In genomic region chr3:112498916-112499315, GRCh38 we compare ENCODE assay signal across 13 cellular contexts. TPM values are rescaled to one million over a fixed set of nuclear protein-coding genes. Genes with fewer than 3 reads are reported as not detected.
DNase-seq lines count a peak whose midpoint lies in the region; ATAC-seq and TF ChIP-seq lines count a peak whose summit lies in the region.
"Had no signal": no experiment of that assay in that cellular context is flagged by ENCODE, and none has a peak within 500 bp of the region (broad histone marks: within the 10 kb centered on the region; RNA-seq: fewer than 3 reads in every experiment).

No MANE protein-coding gene starts in this region.

- intact Hi-C loops in spleen (cut with DNase I; ENCODE audit: low total_unique reads): no loop called here

- peaks cover 45% of the 10 kb centered on the region for H3K36me3 Mint-ChIP-seq in activated CD4-positive, alpha-beta T cell treated with anti-CD3 and anti-CD28 coated beads, Interleukin-2, amount 10 ng/mL, durations not matched to agents 7 days and 5 days (ENCODE audit: low read depth)

- H3F3A ChIP-seq in OCI-LY1 (ENCODE audit: insufficient read depth, low read length): no peaks in the 10 kb centered on the region

- 57 to 77% (median 74%) methylated on average over 8 of the region's 8 CpGs for WGBS in spleen, 5 donors

- peak overlapping the region; percentile 100 for H3K4me3 Mint-ChIP-seq in activated CD4-positive, alpha-beta T cell treated with anti-CD3 and anti-CD28 coated beads, Interleukin-2, amount 10 ng/mL, durations not matched to agents 7 days and 5 days

- DNase-seq in activated CD4-positive, alpha-beta T cell treated with anti-CD3 and anti-CD28 coated beads, Interleukin-2, amount 10 ng/mL, durations not matched to agents 7 days and 5 days: no peak
- DNase-seq in activated CD4-positive, alpha-beta T cell treated with anti-CD3 and anti-CD28 coated beads, Interleukin-2, amount 50 U/mL, for 1 hour: no peak
- DNase-seq in spleen: no peak
- no peak for DNase-seq in mucosa of gallbladder (ENCODE audit: low spot score)
- no peak for DNase-seq in HuH-7.5 (ENCODE audit: low spot score)
- DNase-seq in caudate nucleus (lab: John Stamatoyannopoulos, UW): no peak
- DNase-seq: dermis blood vessel endothelial cell, KBM-7 had no signal

- H3K4me3 ChIP-seq in OCI-LY1 (ENCODE audit: low read depth, low read length, poor library complexity, severe bottlenecking) (peak overlapping the region; percentile 66), spleen (peak overlapping the region; percentile 33 to 73 (median 44))
- H3K4me3 ChIP-seq: A549 had no signal

- no peaks in the 10 kb centered on the region for H4K20me1 ChIP-seq in OCI-LY1 (ENCODE audit: insufficient read depth, low read length)

- no peaks in the 10 kb centered on the region for H3K27me3 ChIP-seq in OCI-LY1 (ENCODE audit: insufficient read depth, low read length)
- H3K27me3 ChIP-seq in spleen (replicated peaks in 1 of 7): no peaks in the 10 kb centered on the region

- peak overlapping the region; percentile 94; the same call in 1 of the 2 replicates for H2AFZ ChIP-seq in OCI-LY1 (ENCODE audit: low read length)

- H3K4me1 ChIP-seq in OCI-LY1 (ENCODE audit: insufficient read depth, low read length, severe bottlenecking) (peaks cover 42% of the 10 kb centered on the region), spleen (peaks cover 0 to 63% (median 19%) of the 10 kb centered on the region in 6 donors)
- H3K4me1 ChIP-seq: A549 had no signal

- H3K27ac ChIP-seq in OCI-LY1 (ENCODE audit: low read depth, low read length, poor library complexity, severe bottlenecking) (peak overlapping the region; percentile 76), spleen (peak overlapping the region; percentile 49 to 90 (median 73)), caudate nucleus (ENCODE audit: low read depth, low read length) (no peak overlapping the region)
- H3K27ac ChIP-seq: A549 had no signal

- H3K27me3 Mint-ChIP-seq in activated CD4-positive, alpha-beta T cell treated with anti-CD3 and anti-CD28 coated beads, Interleukin-2, amount 10 ng/mL, durations not matched to agents 7 days and 5 days: no peaks in the 10 kb centered on the region

- peak overlapping the region; percentile 87 for H3K4me2 ChIP-seq in OCI-LY1 (ENCODE audit: low read length)
- H3K4me2 ChIP-seq: A549 had no signal

- TF ChIP-seq CTCF in OCI-LY1 (IDR thresholded peaks at IDR 0.05; ENCODE audit: low read length) (no peak), spleen (IDR thresholded peaks at IDR 0.05 in 8 of 11, conservative IDR thresholded peaks at IDR 0.05 in 3 of 11) (no peak)

- peak in 1 of 3 donors; percentile 14 for TF ChIP-seq POLR2A in spleen (IDR thresholded peaks at IDR 0.05)

- no peaks in the 10 kb centered on the region for H3K79me2 ChIP-seq in OCI-LY1 (ENCODE audit: insufficient read depth, low read length)

- H3K27ac Mint-ChIP-seq in activated CD4-positive, alpha-beta T cell treated with anti-CD3 and anti-CD28 coated beads, Interleukin-2, amount 10 ng/mL, durations not matched to agents 7 days and 5 days: peak overlapping the region; percentile 95

- CTCF ChIA-PET in activated CD4-positive, alpha-beta T cell treated with anti-CD3 and anti-CD28 coated beads, Interleukin-2, amount 10 ng/mL, durations not matched to agents 7 days and 5 days (lab: Charles Lee): interaction anchor here (1.2 to 1.8 kb wide), 6 partner anchors 9 to 362 kb away, joined by 3 to 9 read pairs (median 4); no protein-coding TSS in a partner anchor

- peaks cover 7% of the 10 kb centered on the region for H3K9me3 Mint-ChIP-seq in activated CD4-positive, alpha-beta T cell treated with anti-CD3 and anti-CD28 coated beads, Interleukin-2, amount 10 ng/mL, durations not matched to agents 7 days and 5 days

- POLR2A ChIA-PET in activated CD4-positive, alpha-beta T cell treated with anti-CD3 and anti-CD28 coated beads, Interleukin-2, amount 10 ng/mL, durations not matched to agents 7 days and 5 days (lab: Charles Lee): no interaction called here

- no peaks in the 10 kb centered on the region for H3K9me3 ChIP-seq in OCI-LY1 (ENCODE audit: low read length)
- H3K9me3 ChIP-seq in spleen: peaks cover 0 to 6% (median 0%) of the 10 kb centered on the region in 8 donors
- H3K9me3 ChIP-seq: A549 had no signal

- H3K36me3 ChIP-seq in OCI-LY1 (ENCODE audit: insufficient read depth, low read length): no peaks in the 10 kb centered on the region
- peaks cover 0 to 6% (median 0%) of the 10 kb centered on the region in 6 donors for H3K36me3 ChIP-seq in spleen

- ATAC-seq in HG02759 (IDR thresholded peaks at IDR 0.05; ENCODE audit: unreplicated experiment): peak; percentile 45
- ATAC-seq: A549 had no signal

- peak overlapping the region; percentile 68 for H3K9ac ChIP-seq in OCI-LY1 (ENCODE audit: low read length)

- peaks cover 53% of the 10 kb centered on the region for H3K4me1 Mint-ChIP-seq in activated CD4-positive, alpha-beta T cell treated with anti-CD3 and anti-CD28 coated beads, Interleukin-2, amount 10 ng/mL, durations not matched to agents 7 days and 5 days

- H3K9me2 ChIP-seq in OCI-LY1 (ENCODE audit: low read depth, low read length): no peaks in the 10 kb centered on the region

RNA-seq across cellular contexts. Expression of gene BTLA, which starts 0.4 kb away (rescaled TPM):
- total RNA-seq in activated CD4-positive, alpha-beta T cell treated with anti-CD3 and anti-CD28 coated beads, Interleukin-2, amount 10 ng/mL, durations not matched to agents 7 days and 5 days: 10 to 100 TPM; 43.1 to 47.5 TPM
- total RNA-seq in spleen (10 to 100 TPM; 18.0 to 46.0 (median 27.1) TPM), mucosa of gallbladder (0.81 TPM)
- polyA plus RNA-seq in spleen: 10 to 100 TPM; 12.8 to 30.0 (median 20.7) TPM
- total RNA-seq: pulmonary artery endothelial cell, RPMI7951 had no signal

Comparison
In these comparisons a context has a peak if more than half of its experiments do, and no peak if none do; other contexts are left out.
1. RNA of gene BTLA, which starts 0.4 kb away (total RNA-seq): 43.1 to 47.5 TPM in activated CD4-positive, alpha-beta T cell treated with anti-CD3 and anti-CD28 coated beads, Interleukin-2, amount 10 ng/mL, durations not matched to agents 7 days and 5 days and 18.0 to 46.0 TPM in spleen; 0.81 TPM in mucosa of gallbladder (single experiment); every median in the first group is over 10 times any median in the second.